1 cellular context compared by ENCODE assay signal in the genomic region with DNA sequence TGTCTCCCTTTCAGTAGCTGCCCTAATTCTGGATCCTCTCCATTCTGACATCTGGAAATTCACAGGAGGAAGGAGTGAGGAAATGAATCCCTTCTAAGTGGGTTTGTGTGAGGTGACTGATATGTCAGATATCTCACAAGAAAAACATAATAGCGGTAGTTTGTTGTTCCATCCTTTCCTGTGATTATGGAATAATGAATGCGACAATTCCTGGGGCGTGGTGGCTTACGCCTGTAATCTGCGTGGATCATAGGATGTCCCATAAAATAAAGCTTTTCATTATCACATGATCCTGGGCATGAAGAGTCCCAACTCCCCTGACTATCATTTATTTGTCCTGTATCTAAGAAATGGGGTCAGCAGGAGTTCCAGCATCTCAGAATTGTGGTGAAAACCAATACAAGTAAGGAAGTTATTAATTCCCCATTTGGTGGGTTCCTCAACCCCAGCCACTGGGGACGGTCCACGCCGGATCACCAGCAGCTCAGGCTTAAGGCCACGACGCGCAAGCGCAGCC.
TF ChIP-seq lines count a peak whose summit lies in the region.

No MANE protein-coding gene starts in this region.

TF ChIP-seq in WTC11, 78 proteins besides CTCF, POLR2A, EP300 and RAD21 (continued from another document):
- TF ChIP-seq, protein P1, sequence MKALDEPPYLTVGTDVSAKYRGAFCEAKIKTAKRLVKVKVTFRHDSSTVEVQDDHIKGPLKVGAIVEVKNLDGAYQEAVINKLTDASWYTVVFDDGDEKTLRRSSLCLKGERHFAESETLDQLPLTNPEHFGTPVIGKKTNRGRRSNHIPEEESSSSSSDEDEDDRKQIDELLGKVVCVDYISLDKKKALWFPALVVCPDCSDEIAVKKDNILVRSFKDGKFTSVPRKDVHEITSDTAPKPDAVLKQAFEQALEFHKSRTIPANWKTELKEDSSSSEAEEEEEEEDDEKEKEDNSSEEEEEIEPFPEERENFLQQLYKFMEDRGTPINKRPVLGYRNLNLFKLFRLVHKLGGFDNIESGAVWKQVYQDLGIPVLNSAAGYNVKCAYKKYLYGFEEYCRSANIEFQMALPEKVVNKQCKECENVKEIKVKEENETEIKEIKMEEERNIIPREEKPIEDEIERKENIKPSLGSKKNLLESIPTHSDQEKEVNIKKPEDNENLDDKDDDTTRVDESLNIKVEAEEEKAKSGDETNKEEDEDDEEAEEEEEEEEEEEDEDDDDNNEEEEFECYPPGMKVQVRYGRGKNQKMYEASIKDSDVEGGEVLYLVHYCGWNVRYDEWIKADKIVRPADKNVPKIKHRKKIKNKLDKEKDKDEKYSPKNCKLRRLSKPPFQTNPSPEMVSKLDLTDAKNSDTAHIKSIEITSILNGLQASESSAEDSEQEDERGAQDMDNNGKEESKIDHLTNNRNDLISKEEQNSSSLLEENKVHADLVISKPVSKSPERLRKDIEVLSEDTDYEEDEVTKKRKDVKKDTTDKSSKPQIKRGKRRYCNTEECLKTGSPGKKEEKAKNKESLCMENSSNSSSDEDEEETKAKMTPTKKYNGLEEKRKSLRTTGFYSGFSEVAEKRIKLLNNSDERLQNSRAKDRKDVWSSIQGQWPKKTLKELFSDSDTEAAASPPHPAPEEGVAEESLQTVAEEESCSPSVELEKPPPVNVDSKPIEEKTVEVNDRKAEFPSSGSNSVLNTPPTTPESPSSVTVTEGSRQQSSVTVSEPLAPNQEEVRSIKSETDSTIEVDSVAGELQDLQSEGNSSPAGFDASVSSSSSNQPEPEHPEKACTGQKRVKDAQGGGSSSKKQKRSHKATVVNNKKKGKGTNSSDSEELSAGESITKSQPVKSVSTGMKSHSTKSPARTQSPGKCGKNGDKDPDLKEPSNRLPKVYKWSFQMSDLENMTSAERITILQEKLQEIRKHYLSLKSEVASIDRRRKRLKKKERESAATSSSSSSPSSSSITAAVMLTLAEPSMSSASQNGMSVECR (CRISPR knock-in tag; IDR thresholded peaks at IDR 0.05; ENCODE audit: borderline replicate concordance): no peak
- TF ChIP-seq ERG (CRISPR knock-in tag; IDR thresholded peaks at IDR 0.05): no peak
- TF ChIP-seq HMGA2 (CRISPR knock-in tag; IDR thresholded peaks at IDR 0.05): no peak
- TF ChIP-seq TEAD1 (CRISPR knock-in tag; IDR thresholded peaks at IDR 0.05): no peak
- no peak for TF ChIP-seq SOX15 (CRISPR knock-in tag; IDR thresholded peaks at IDR 0.05)
- no peak for TF ChIP-seq GTF2I (CRISPR knock-in tag; conservative IDR thresholded peaks at IDR 0.05)
- TF ChIP-seq NFE2L1 (CRISPR knock-in tag; IDR thresholded peaks at IDR 0.05): no peak
